Comparison of ENCODE assay signal across 25 cellular contexts in genomic region chr15:68197661-68198437, GRCh38. TPM values are rescaled to one million over a fixed set of nuclear protein-coding genes. Genes with fewer than 3 reads are reported as not detected.
DNase-seq lines count a peak whose midpoint lies in the region; ATAC-seq and TF ChIP-seq lines count a peak whose summit lies in the region.
"Had no signal": no experiment of that assay in that cellular context is flagged by ENCODE, and none has a peak within 500 bp of the region (broad histone marks: within the 10 kb centered on the region; RNA-seq: fewer than 3 reads in every experiment).

No MANE protein-coding gene starts in this region.

- no peak overlapping the region for H2AFZ ChIP-seq in mesenchymal stem cell (ENCODE audit: low read depth, low read length)
- H2AFZ ChIP-seq: PC-9 had no signal

- H3K36me3 Mint-ChIP-seq in T-helper 2 cell treated with Interferon-gamma antibody and Interleukin-4, amounts not matched to agents 5 μg/mL and 100 μg/mL, for 36 hours (ENCODE audit: low read depth) = peaks cover 29% of the 10 kb centered on the region
- H3K36me3 Mint-ChIP-seq in CD4-positive, alpha-beta memory T cell = peaks cover 10 to 11% of the 10 kb centered on the region in 2 donors
- H3K36me3 Mint-ChIP-seq in activated naive CD8-positive, alpha-beta T cell treated with anti-CD3 and anti-CD28 coated beads, Interleukin-2, amount 10 ng/mL, durations not matched to agents 7 days and 5 days = peaks cover 12% of the 10 kb centered on the region
- H3K36me3 Mint-ChIP-seq: naive B cell had no signal

- peaks cover 19% of the 10 kb centered on the region for H3K79me1 ChIP-seq in mesenchymal stem cell (replicated peaks; ENCODE audit: low read length, poor library complexity, severe bottlenecking)

- H2BK5ac ChIP-seq in mesenchymal stem cell (ENCODE audit: low read depth, low read length, poor library complexity, severe bottlenecking) = no peak overlapping the region

- H3K9ac ChIP-seq in mesenchymal stem cell (ENCODE audit: low read length) = no peak overlapping the region

- H3K27ac Mint-ChIP-seq in T-helper 2 cell treated with Interferon-gamma antibody and Interleukin-4, amounts not matched to agents 5 μg/mL and 100 μg/mL, for 36 hours = peak overlapping the region; percentile 65
- peak overlapping the region in 5 of 7 donors; percentile 27 to 86 (median 57) for H3K27ac Mint-ChIP-seq in CD4-positive, alpha-beta memory T cell
- peak overlapping the region; percentile 65 for H3K27ac Mint-ChIP-seq in activated naive CD8-positive, alpha-beta T cell treated with anti-CD3 and anti-CD28 coated beads, Interleukin-2, amount 10 ng/mL, durations not matched to agents 7 days and 5 days
- H3K27ac Mint-ChIP-seq: activated naive CD4-positive, alpha-beta T cell treated with anti-CD3 and anti-CD28 coated beads, Interleukin-2, amount 10 ng/mL, durations not matched to agents 7 days and 5 days had no signal

- POLR2A ChIA-PET in CD4-positive, alpha-beta memory T cell (lab: Charles Lee; ENCODE audit: partially characterized antibody) = no interaction called here
- POLR2A ChIA-PET in activated naive CD8-positive, alpha-beta T cell treated with anti-CD3 and anti-CD28 coated beads, Interleukin-2, amount 10 ng/mL, durations not matched to agents 7 days and 5 days (lab: Charles Lee) = no interaction called here

- no peak overlapping the region for H3K4ac ChIP-seq in mesenchymal stem cell (ENCODE audit: low read depth in 1 of 2, low read length in 2 of 2)

- no peaks in the 10 kb centered on the region for H3K9me3 Mint-ChIP-seq in T-helper 2 cell treated with Interferon-gamma antibody and Interleukin-4, amounts not matched to agents 5 μg/mL and 100 μg/mL, for 36 hours
- no peaks in the 10 kb centered on the region for H3K9me3 Mint-ChIP-seq in CD4-positive, alpha-beta memory T cell
- no peaks in the 10 kb centered on the region for H3K9me3 Mint-ChIP-seq in activated naive CD8-positive, alpha-beta T cell treated with anti-CD3 and anti-CD28 coated beads, Interleukin-2, amount 10 ng/mL, durations not matched to agents 7 days and 5 days
- H3K9me3 Mint-ChIP-seq: activated CD4-positive, alpha-beta T cell treated with anti-CD3 and anti-CD28 coated beads, Interleukin-2, amount 10 ng/mL, durations not matched to agents 24 days and 14 days; activated naive CD4-positive, alpha-beta T cell treated with anti-CD3 and anti-CD28 coated beads, Interleukin-2, amount 10 ng/mL, durations not matched to agents 7 days and 5 days; naive B cell had no signal

- no peak overlapping the region for H2BK12ac ChIP-seq in mesenchymal stem cell (ENCODE audit: low read length in 2 of 2)

- H3K4me3 ChIP-seq in CD4-positive, alpha-beta memory T cell (ENCODE audit: low read length in 2 of 2) = no peak overlapping the region
- H3K4me3 ChIP-seq in mesenchymal stem cell (ENCODE audit: insufficient read depth in 1 of 2, low read depth in 1 of 2, low read length in 2 of 2) (no peak overlapping the region), foreskin fibroblast (ENCODE audit: low read depth in 1 of 2, low read length in 2 of 2) (no peak overlapping the region), body of pancreas (no peak overlapping the region)
- H3K4me3 ChIP-seq: esophagus squamous epithelium, gastroesophageal sphincter, PC-9, right atrium auricular region, spleen, stomach, tibial nerve had no signal

- no peak overlapping the region for H3K4me3 Mint-ChIP-seq in T-helper 2 cell treated with Interferon-gamma antibody and Interleukin-4, amounts not matched to agents 5 μg/mL and 100 μg/mL, for 36 hours
- no peak overlapping the region for H3K4me3 Mint-ChIP-seq in CD4-positive, alpha-beta memory T cell
- H3K4me3 Mint-ChIP-seq in activated naive CD8-positive, alpha-beta T cell treated with anti-CD3 and anti-CD28 coated beads, Interleukin-2, amount 10 ng/mL, durations not matched to agents 7 days and 5 days = no peak overlapping the region
- H3K4me3 Mint-ChIP-seq: activated CD4-positive, alpha-beta T cell treated with anti-CD3 and anti-CD28 coated beads, Interleukin-2, amount 10 ng/mL, durations not matched to agents 24 days and 14 days; activated naive CD4-positive, alpha-beta T cell treated with anti-CD3 and anti-CD28 coated beads, Interleukin-2, amount 10 ng/mL, durations not matched to agents 7 days and 5 days; naive B cell had no signal

- no peak overlapping the region for H3K14ac ChIP-seq in mesenchymal stem cell (ENCODE audit: low read length in 2 of 2)

- H3K9me3 ChIP-seq in CD4-positive, alpha-beta memory T cell (ENCODE audit: control insufficient read depth in 1 of 2, low read length in 2 of 2) = no peaks in the 10 kb centered on the region
- H3K9me3 ChIP-seq in mesenchymal stem cell (ENCODE audit: control insufficient read depth, low read length) = no peaks in the 10 kb centered on the region
- H3K9me3 ChIP-seq in body of pancreas = no peaks in the 10 kb centered on the region
- H3K9me3 ChIP-seq: esophagus squamous epithelium, gastroesophageal sphincter, right atrium auricular region, spleen, stomach, tibial nerve had no signal

- no peaks in the 10 kb centered on the region for H3K4me1 ChIP-seq in CD4-positive, alpha-beta memory T cell (ENCODE audit: insufficient read depth, low read length)
- H3K4me1 ChIP-seq in mesenchymal stem cell (ENCODE audit: control insufficient read depth, insufficient read depth, low read depth, low read length) (peaks cover 7% of the 10 kb centered on the region), body of pancreas (peaks cover 22% of the 10 kb centered on the region)

- H2BK120ac ChIP-seq in mesenchymal stem cell (ENCODE audit: low read depth, low read length) = no peak overlapping the region

- WGBS in mesenchymal stem cell = 93% methylated on average over 11 of the region's 11 CpGs
- 75 to 88% methylated on average over 6 to 11 of the region's 11 CpGs for WGBS in body of pancreas, 2 donors

- H2BK15ac ChIP-seq in mesenchymal stem cell (ENCODE audit: low read depth, poor library complexity, severe bottlenecking) = no peak overlapping the region

- no peak for TF ChIP-seq POLR2A in body of pancreas (IDR thresholded peaks at IDR 0.05)

- no peak overlapping the region for H3K27ac ChIP-seq in CD4-positive, alpha-beta memory T cell (ENCODE audit: low read depth, low read length)
- H3K27ac ChIP-seq in mesenchymal stem cell (ENCODE audit: low read length, poor library complexity, severe bottlenecking) (no peak overlapping the region), body of pancreas (no peak overlapping the region)
- H3K27ac ChIP-seq: esophagus squamous epithelium, PC-9, right atrium auricular region, stomach had no signal

- no peak for DNase-seq in T-helper 2 cell treated with Interferon-gamma antibody and Interleukin-4, amounts not matched to agents 5 μg/mL and 100 μg/mL, for 36 hours (ENCODE audit: low spot score)
- DNase-seq in T-helper 2 cell (no peak), mesenchymal stem cell (no peak), foreskin fibroblast (no peak), NCI-H146 (lab: John Stamatoyannopoulos, UW) (no peak), body of pancreas (no peak)
- no peak for DNase-seq in CD4-positive, alpha-beta memory T cell
- no peak for DNase-seq in activated naive CD8-positive, alpha-beta T cell treated with anti-CD3 and anti-CD28 coated beads, Interleukin-2, amount 10 ng/mL, durations not matched to agents 7 days and 5 days
- DNase-seq: 8988T; activated CD4-positive, alpha-beta T cell treated with anti-CD3 and anti-CD28 coated beads, Interleukin-2, amount 10 ng/mL, durations not matched to agents 24 days and 14 days; activated naive CD4-positive, alpha-beta T cell treated with anti-CD3 and anti-CD28 coated beads, Interleukin-2, amount 10 ng/mL, durations not matched to agents 7 days and 5 days; COR-L47; effector CD4-positive, alpha-beta T cell; esophagus squamous epithelium; naive B cell; NCI-H446; PC-9; SHP77 treated with DMSO at 0.1 percent for 48 hours; spleen; stimulated activated CD4-positive, alpha-beta T cell treated with anti-CD3 and anti-CD28 coated beads, Interleukin-4, amount 100 ng/mL, for 4 hours; stomach; T-helper 1 cell had no signal

- intact Hi-C loops in CD4-positive, alpha-beta memory T cell (cut with micrococcal nuclease) = no loop called here
- intact Hi-C loops in body of pancreas (cut with DNase I) = no loop called here

- no peak for ATAC-seq in activated naive CD8-positive, alpha-beta T cell treated with anti-CD3 and anti-CD28 coated beads, Interleukin-2, amount 10 ng/mL, durations not matched to agents 7 days and 5 days (ENCODE audit: low read depth)
- ATAC-seq in body of pancreas = no peak
- ATAC-seq: gastroesophageal sphincter had no signal

- H4K8ac ChIP-seq in mesenchymal stem cell (ENCODE audit: low read length) = peak overlapping the region; percentile 61

- CTCF ChIA-PET in CD4-positive, alpha-beta memory T cell (lab: Charles Lee; ENCODE audit: partially characterized antibody) = interaction anchor here (1.7 kb wide), 1 partner anchor 13 kb away, joined by 3 read pairs; no protein-coding TSS in a partner anchor

- no peaks in the 10 kb centered on the region for H3K27me3 ChIP-seq in CD4-positive, alpha-beta memory T cell (ENCODE audit: insufficient read depth, low read length)
- H3K27me3 ChIP-seq in mesenchymal stem cell (ENCODE audit: control insufficient read depth in 1 of 2, insufficient read depth in 1 of 2, low read length in 2 of 2) (no peaks in the 10 kb centered on the region), body of pancreas (no peaks in the 10 kb centered on the region)
- H3K27me3 ChIP-seq: esophagus squamous epithelium, gastroesophageal sphincter, right atrium auricular region, spleen, stomach, tibial nerve had no signal

- no peak overlapping the region for H3K18ac ChIP-seq in mesenchymal stem cell (ENCODE audit: low read depth in 1 of 2, low read length in 2 of 2)

- H4K91ac ChIP-seq in mesenchymal stem cell (ENCODE audit: low read length) = no peak overlapping the region

- no peaks in the 10 kb centered on the region for H3K27me3 Mint-ChIP-seq in T-helper 2 cell treated with Interferon-gamma antibody and Interleukin-4, amounts not matched to agents 5 μg/mL and 100 μg/mL, for 36 hours (ENCODE audit: low read depth)
- H3K27me3 Mint-ChIP-seq in CD4-positive, alpha-beta memory T cell = no peaks in the 10 kb centered on the region
- no peaks in the 10 kb centered on the region for H3K27me3 Mint-ChIP-seq in activated naive CD8-positive, alpha-beta T cell treated with anti-CD3 and anti-CD28 coated beads, Interleukin-2, amount 10 ng/mL, durations not matched to agents 7 days and 5 days
- H3K27me3 Mint-ChIP-seq: activated CD4-positive, alpha-beta T cell treated with anti-CD3 and anti-CD28 coated beads, Interleukin-2, amount 10 ng/mL, durations not matched to agents 24 days and 14 days; activated naive CD4-positive, alpha-beta T cell treated with anti-CD3 and anti-CD28 coated beads, Interleukin-2, amount 10 ng/mL, durations not matched to agents 7 days and 5 days; naive B cell had no signal

- TF ChIP-seq CTCF in foreskin fibroblast (IDR thresholded peaks at IDR 0.05; ENCODE audit: low read depth, low read length) (no peak), body of pancreas (IDR thresholded peaks at IDR 0.05) (no peak)

- H3K4me2 ChIP-seq in mesenchymal stem cell (ENCODE audit: low read length, poor library complexity, severe bottlenecking) = no peak overlapping the region
- H3K4me2 ChIP-seq: PC-9 had no signal

- no peak overlapping the region for H3K23ac ChIP-seq in mesenchymal stem cell (ENCODE audit: low read length in 2 of 2)

- H2AK5ac ChIP-seq in mesenchymal stem cell (ENCODE audit: low read length, severe bottlenecking) = no peak overlapping the region

- H3K36me3 ChIP-seq in CD4-positive, alpha-beta memory T cell (ENCODE audit: insufficient read depth, low read length) = no peaks in the 10 kb centered on the region
- peaks cover 19 to 29% of the 10 kb centered on the region in 2 experiments for H3K36me3 ChIP-seq in mesenchymal stem cell (ENCODE audit: control insufficient read depth in 1 of 2, insufficient read depth in 2 of 2, low read depth in 1 of 2, low read length in 2 of 2)
- H3K36me3 ChIP-seq in body of pancreas (replicated peaks in 1 of 2; ENCODE audit: insufficient read depth in 1 of 2, low read depth in 2 of 2) = no peaks in the 10 kb centered on the region

- peaks cover 6% of the 10 kb centered on the region for H3K4me1 Mint-ChIP-seq in T-helper 2 cell treated with Interferon-gamma antibody and Interleukin-4, amounts not matched to agents 5 μg/mL and 100 μg/mL, for 36 hours (ENCODE audit: low read depth)
- H3K4me1 Mint-ChIP-seq in CD4-positive, alpha-beta memory T cell = peaks cover 0 to 3% (median under 1%) of the 10 kb centered on the region in 4 donors
- no peaks in the 10 kb centered on the region for H3K4me1 Mint-ChIP-seq in activated naive CD8-positive, alpha-beta T cell treated with anti-CD3 and anti-CD28 coated beads, Interleukin-2, amount 10 ng/mL, durations not matched to agents 7 days and 5 days
- H3K4me1 Mint-ChIP-seq: activated naive CD4-positive, alpha-beta T cell treated with anti-CD3 and anti-CD28 coated beads, Interleukin-2, amount 10 ng/mL, durations not matched to agents 7 days and 5 days had no signal

RNA-seq across cellular contexts. Expression of gene CALML4, which starts 7.3 kb away (rescaled TPM):
- total RNA-seq in CD4-positive, alpha-beta memory T cell = 1 to 10 TPM; 3.8 to 5.1 TPM
- polyA plus RNA-seq in CD4-positive, alpha-beta memory T cell = under 1 TPM; 0.79 to 0.84 TPM
- total RNA-seq in activated naive CD8-positive, alpha-beta T cell treated with anti-CD3 and anti-CD28 coated beads, Interleukin-2, amount 10 ng/mL, durations not matched to agents 7 days and 5 days = 10 to 100 TPM; 10.3 to 12.2 TPM
- polyA plus RNA-seq in mesenchymal stem cell (2013, experiment 1 of 2) = 5.0 TPM
- polyA plus RNA-seq in mesenchymal stem cell (2013, experiment 2 of 2) = 3.7 TPM
- 10 to 100 TPM in 1 of 2 donors, 1 to 10 TPM in 1; 3.3 to 12.7 TPM for total RNA-seq in body of pancreas

RNA-seq across cellular contexts. Expression of gene CLN6, which starts 31.7 kb away (rescaled TPM):
- total RNA-seq in CD4-positive, alpha-beta memory T cell = 10 to 100 TPM; 14.5 to 15.6 TPM
- polyA plus RNA-seq in CD4-positive, alpha-beta memory T cell = 1 to 10 TPM; 2.2 to 2.6 TPM
- total RNA-seq in activated naive CD8-positive, alpha-beta T cell treated with anti-CD3 and anti-CD28 coated beads, Interleukin-2, amount 10 ng/mL, durations not matched to agents 7 days and 5 days = 10 to 100 TPM; 38.4 to 42.1 TPM
- 23.5 TPM for polyA plus RNA-seq in mesenchymal stem cell (2013, experiment 1 of 2)
- polyA plus RNA-seq in mesenchymal stem cell (2013, experiment 2 of 2) = 23.2 TPM
- 10 to 100 TPM; 12.7 to 21.1 TPM for total RNA-seq in body of pancreas
